9 cellular contexts compared by ENCODE assay signal in the genomic region with DNA sequence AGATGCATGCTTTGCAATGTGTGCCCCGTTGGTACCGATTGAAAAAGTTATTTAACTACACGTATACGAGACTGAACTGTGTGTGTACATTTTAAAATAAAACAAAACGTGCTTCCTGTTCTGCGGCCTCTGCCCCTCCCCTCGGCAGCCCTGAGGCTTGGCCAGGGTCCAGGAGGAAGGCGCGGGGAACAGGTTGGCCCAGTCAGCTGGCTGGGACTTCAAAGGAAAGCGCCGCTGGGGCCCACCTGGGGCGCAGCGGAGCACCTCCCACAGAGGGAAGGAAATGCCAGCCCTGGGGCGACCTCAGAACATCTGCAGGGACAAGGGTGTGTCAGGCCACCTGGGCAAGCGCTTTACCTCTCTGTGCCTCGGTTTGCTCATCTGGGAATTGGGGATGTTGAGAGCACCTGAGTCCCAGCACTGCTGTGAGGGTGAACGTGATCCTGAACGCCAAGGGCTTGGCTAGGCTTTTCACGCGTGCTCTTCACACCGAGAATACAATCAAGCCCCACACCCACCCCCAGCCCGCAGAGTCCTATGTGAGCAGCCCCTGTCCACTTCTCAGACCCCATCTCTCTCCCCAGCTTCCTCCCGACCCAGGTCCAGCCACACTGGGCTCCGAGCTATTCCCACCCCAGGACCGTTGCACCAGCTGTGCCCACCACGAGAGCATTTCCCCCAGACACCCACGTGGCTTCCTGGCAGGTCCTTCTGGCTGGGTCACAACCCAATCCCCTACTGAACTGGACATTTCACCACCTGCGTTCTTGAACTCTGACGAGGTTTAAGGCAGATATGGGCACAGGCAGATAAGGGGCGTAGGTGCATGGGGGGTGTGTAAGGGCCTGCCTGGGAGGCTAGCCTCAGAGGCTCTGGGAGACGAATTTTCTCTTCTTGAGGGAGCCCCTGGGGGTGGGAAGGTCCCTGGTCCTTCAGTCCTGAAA. TPM values are rescaled to one million over a fixed set of nuclear protein-coding genes. Genes with fewer than 3 reads are reported as not detected.
DNase-seq lines count a peak whose midpoint lies in the region; ATAC-seq, FAIRE-seq and TF ChIP-seq lines count a peak whose summit lies in the region.
"Had no signal": no experiment of that assay in that cellular context is flagged by ENCODE, and none has a peak within 500 bp of the region (broad histone marks: within the 10 kb centered on the region; RNA-seq: fewer than 3 reads in every experiment).

No MANE protein-coding gene starts in this region.

- H3K4me1 ChIP-seq in mucosa of stomach (ENCODE audit: control insufficient read depth, insufficient read depth, low read length), result peaks cover 55% of the 10 kb centered on the region

- FAIRE-seq in GM12891 (lab: Jason Lieb, UNC), result peak; percentile 79

- ATAC-seq in HG02798 (IDR thresholded peaks at IDR 0.05; ENCODE audit: poor library complexity, unreplicated experiment), result peak; percentile 69

- no peaks in the 10 kb centered on the region for H3K27me3 ChIP-seq in mucosa of stomach (ENCODE audit: control insufficient read depth, insufficient read depth, low read length)
- H3K27me3 ChIP-seq: cardiac muscle cell had no signal

- H3K4me3 ChIP-seq in mucosa of stomach (ENCODE audit: low read length), result no peak overlapping the region
- H3K4me3 ChIP-seq: cardiac muscle cell had no signal

- H3K36me3 Mint-ChIP-seq in stimulated activated naive CD8-positive, alpha-beta T cell treated with anti-CD3 and anti-CD28 coated beads, Interleukin-15, Interleukin-2, amounts not matched to agents 100 ng/mL and 50 ng/mL, for 24 hours (ENCODE audit: low read depth), result peaks cover 4% of the 10 kb centered on the region

- peak; percentile 75 for DNase-seq in GM12891 (ENCODE audit: insufficient read length, low spot score)
- DNase-seq in NCI-H1694 treated with DMSO at 0.1 percent for 48 hours (lab: John Stamatoyannopoulos, UW), result peak; percentile 52
- DNase-seq in activated CD4-positive, CD25-positive, alpha-beta regulatory T cell treated with anti-CD3 and anti-CD28 coated beads, Interleukin-2, amount 50 U/mL, for 16 hours (ENCODE audit: low read depth, low spot score), result peak; percentile 58
- peak; percentile 92 for DNase-seq in central memory CD4-positive, alpha-beta T cell
- no peak for DNase-seq in NCI-H446 treated with DMSO at 0.1 percent for 48 hours (lab: John Stamatoyannopoulos, UW)

- peak overlapping the region; percentile 10 for H3K27ac Mint-ChIP-seq in stimulated activated naive CD8-positive, alpha-beta T cell treated with anti-CD3 and anti-CD28 coated beads, Interleukin-15, Interleukin-2, amounts not matched to agents 100 ng/mL and 50 ng/mL, for 24 hours

- H3K9me3 ChIP-seq in mucosa of stomach (ENCODE audit: control insufficient read depth, low read length), result no peaks in the 10 kb centered on the region

- H3K9ac ChIP-seq in mucosa of stomach (ENCODE audit: low read length), result peak overlapping the region; percentile 22

- TF ChIP-seq POLR2A in GM12891 (IDR thresholded peaks at IDR 0.05; ENCODE audit: low read depth, low read length), result no peak

- H3K9me3 Mint-ChIP-seq in stimulated activated naive CD8-positive, alpha-beta T cell treated with anti-CD3 and anti-CD28 coated beads, Interleukin-15, Interleukin-2, amounts not matched to agents 100 ng/mL and 50 ng/mL, for 24 hours, result no peaks in the 10 kb centered on the region

- peak overlapping the region; percentile 17 for H3K4me3 Mint-ChIP-seq in stimulated activated naive CD8-positive, alpha-beta T cell treated with anti-CD3 and anti-CD28 coated beads, Interleukin-15, Interleukin-2, amounts not matched to agents 100 ng/mL and 50 ng/mL, for 24 hours

- peaks cover 23% of the 10 kb centered on the region for H3K4me1 Mint-ChIP-seq in stimulated activated naive CD8-positive, alpha-beta T cell treated with anti-CD3 and anti-CD28 coated beads, Interleukin-15, Interleukin-2, amounts not matched to agents 100 ng/mL and 50 ng/mL, for 24 hours (ENCODE audit: low read depth)

- peaks cover 11% of the 10 kb centered on the region for H3K27me3 Mint-ChIP-seq in stimulated activated naive CD8-positive, alpha-beta T cell treated with anti-CD3 and anti-CD28 coated beads, Interleukin-15, Interleukin-2, amounts not matched to agents 100 ng/mL and 50 ng/mL, for 24 hours

- no peaks in the 10 kb centered on the region for H3K36me3 ChIP-seq in mucosa of stomach (ENCODE audit: control insufficient read depth, insufficient read depth, low read length)
- H3K36me3 ChIP-seq: cardiac muscle cell had no signal

TF ChIP-seq in GM12891, 5 proteins besides CTCF, POLR2A, EP300 and RAD21:
- no peak for TF ChIP-seq POLR2AphosphoS5 (IDR thresholded peaks at IDR 0.05; ENCODE audit: low read depth, low read length)
- no peak for TF ChIP-seq SPI1 (IDR thresholded peaks at IDR 0.05; ENCODE audit: low read depth, low read length)
- no peak for TF ChIP-seq TAF1 (IDR thresholded peaks at IDR 0.05; ENCODE audit: low read depth, low read length)
- TF ChIP-seq PAX5 (IDR thresholded peaks at IDR 0.05; ENCODE audit: insufficient read depth, low read length, severe bottlenecking), result no peak
- no peak for TF ChIP-seq POU2F2 (IDR thresholded peaks at IDR 0.05; ENCODE audit: low read depth, low read length)

RNA-seq across cellular contexts. Expression of a gene that starts 41.9 kb away (rescaled TPM):
- 66.2 TPM for polyA plus RNA-seq in GM12891 (2012; ENCODE audit: low read depth, missing spikeins)
